In the genomic region with DNA sequence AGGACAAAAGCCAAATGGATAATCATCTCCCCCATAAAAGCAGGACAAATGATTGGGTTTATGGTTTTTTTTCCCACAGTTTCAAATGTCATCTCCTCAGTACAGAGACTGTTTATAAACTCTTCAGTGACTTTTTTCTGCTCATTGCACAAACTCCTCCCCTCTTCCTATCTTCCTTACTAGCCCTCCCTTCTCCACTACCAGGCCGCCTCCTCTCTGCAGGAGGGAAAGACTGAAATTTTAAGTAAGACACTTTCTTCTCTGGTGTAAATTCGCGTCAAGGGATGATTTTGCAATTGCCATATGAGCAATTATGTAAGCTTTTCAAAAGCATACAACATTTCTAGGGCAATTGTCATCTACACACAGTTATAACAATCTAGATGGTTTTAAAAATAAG, we compare ENCODE assay signal across 8 cellular contexts. TPM values are rescaled to one million over a fixed set of nuclear protein-coding genes. Genes with fewer than 3 reads are reported as not detected.
A peak's percentile ranks its signal among the peaks of the same experiment; 100 is the strongest.
DNase-seq lines count a peak whose midpoint lies in the region; ATAC-seq and TF ChIP-seq lines count a peak whose summit lies in the region.

No MANE protein-coding gene starts in this region.

- in situ Hi-C loops in transverse colon (cut with MboI; ENCODE audit: low pct_ligation_motif_present in 1 of 4, low pct_unique_long_range_greater_than_20kb in 1 of 4, low sequenced_read_pairs in 3 of 4) = no loop called here

- peaks cover 0 to 42% of the 10 kb centered on the region in 2 donors for H3K4me1 ChIP-seq in left lung
- peaks cover 0 to 15% (median 0%) of the 10 kb centered on the region in 4 donors for H3K4me1 ChIP-seq in transverse colon

- no peaks in the 10 kb centered on the region for H3K27me3 ChIP-seq in WERI-Rb-1 (ENCODE audit: insufficient read depth, low read depth, severe bottlenecking)
- no peaks in the 10 kb centered on the region for H3K27me3 ChIP-seq in left lung
- H3K27me3 ChIP-seq in transverse colon = no peaks in the 10 kb centered on the region

- 48 to 73% methylated on average over 3 of the region's 3 CpGs for WGBS in transverse colon (ENCODE audit: low coverage in 1 of 2), 2 donors

- H3K36me3 ChIP-seq in WERI-Rb-1 (no peaks in the 10 kb centered on the region), left lung (no peaks in the 10 kb centered on the region), transverse colon (no peaks in the 10 kb centered on the region)

- ATAC-seq in left lung (peak; percentile 79), HG03439 (IDR thresholded peaks at IDR 0.05; ENCODE audit: unreplicated experiment) (no peak)

- no peaks in the 10 kb centered on the region for H3K9me3 ChIP-seq in WERI-Rb-1 (ENCODE audit: severe bottlenecking)
- H3K9me3 ChIP-seq in left lung = no peaks in the 10 kb centered on the region
- no peaks in the 10 kb centered on the region for H3K9me3 ChIP-seq in transverse colon

- no peak for TF ChIP-seq CTCF in WERI-Rb-1 (IDR thresholded peaks at IDR 0.05; ENCODE audit: low read depth, low read length)
- TF ChIP-seq CTCF in left lung (IDR thresholded peaks at IDR 0.05) = no peak
- TF ChIP-seq CTCF in transverse colon (IDR thresholded peaks at IDR 0.05) = no peak

- peak overlapping the region; percentile 68 for H3K27ac ChIP-seq in WERI-Rb-1
- H3K27ac ChIP-seq in left lung = peak overlapping the region in 1 of 2 donors; percentile 13
- H3K27ac ChIP-seq in transverse colon = no peak overlapping the region

- no peak for TF ChIP-seq EP300 in transverse colon (IDR thresholded peaks at IDR 0.05; ENCODE audit: low read depth)

- TF ChIP-seq POLR2A in transverse colon (IDR thresholded peaks at IDR 0.05) = no peak

- intact Hi-C loops in left lung (cut with DNase I) = no loop called here
- intact Hi-C loops in transverse colon (cut with DNase I; ENCODE audit: low total_unique reads) = no loop called here

- H3K4me3 ChIP-seq in WERI-Rb-1 (ENCODE audit: low read depth, low read length) (no peak overlapping the region), left lung (no peak overlapping the region), transverse colon (no peak overlapping the region)

- DNase-seq in AG20443 (ENCODE audit: low spot score) (peak; percentile 70), HS-5 (ENCODE audit: low read depth) (peak; percentile 8), WERI-Rb-1 (no peak), left lung (peak in 1 of 2 donors; percentile 59), SK-N-DZ (ENCODE audit: low spot score) (no peak), transverse colon (no peak), activated gamma-delta T cell (lab: John Stamatoyannopoulos, UW) (no peak)

RNA-seq across cellular contexts. Expression of gene BTG1, which starts 37.0 kb away (rescaled TPM):
- total RNA-seq in left lung = 100 to 1,000 TPM in 1 of 2 donors, 10 to 100 TPM in 1; 87.9 to 114 TPM
- polyA plus RNA-seq in SK-N-DZ (2014; cell fraction: cytosol; rRNA removed) = 7.6 and 11.3 TPM in 2 replicates
- polyA plus RNA-seq in SK-N-DZ (2014; cell fraction: nucleus; rRNA removed) = 8.0 and 12.6 TPM in 2 replicates
- 100 to 1,000 TPM in 1 of 4 donors, 10 to 100 TPM in 3; 28.3 to 111 (median 78.1) TPM for total RNA-seq in transverse colon

Comparison
In these comparisons a context has a peak if more than half of its experiments do, and no peak if none do; other contexts are left out.
1. DNase-seq: peak in AG20443 (single experiment) and HS-5 (single experiment); none in WERI-Rb-1 (single experiment), SK-N-DZ (single experiment), transverse colon (single experiment) and activated gamma-delta T cell (single experiment).